ENCODE assay signal across 20 cellular contexts in genomic region chr1:58406296-58407071, GRCh38.
"Had no signal": no experiment of that assay in that cellular context is flagged by ENCODE, and none has a peak within 500 bp of the region (broad histone marks: within the 10 kb centered on the region; RNA-seq: fewer than 3 reads in every experiment).

No MANE protein-coding gene starts in this region.

- FAIRE-seq: kidney had no signal

- H3K36me3 ChIP-seq: esophagus squamous epithelium, left ventricle myocardium inferior, lower lobe of right lung, neutrophil, stomach, thoracic aorta, transverse colon had no signal

- DNase-seq: esophagus squamous epithelium; foreskin fibroblast; immature natural killer cell; kidney; left cardiac atrium; left ventricle myocardium inferior; lower lobe of right lung; naive B cell; psoas muscle; retina; stimulated activated CD4-positive, alpha-beta T cell treated with anti-CD3 and anti-CD28 coated beads, Interleukin-2, amount 100 ng/mL, for 24 hours; stimulated activated naive CD4-positive, alpha-beta T cell; stomach; substantia nigra; transverse colon had no signal

- H3K4me3 ChIP-seq: esophagus squamous epithelium, left ventricle myocardium inferior, lower lobe of right lung, psoas muscle, stomach, thoracic aorta, transverse colon had no signal

- H3K27me3 Mint-ChIP-seq: memory B cell, naive B cell had no signal

- H3K9me3 ChIP-seq: esophagus squamous epithelium, left ventricle myocardium inferior, lower lobe of right lung, neutrophil, psoas muscle, stomach, thoracic aorta, transverse colon had no signal

- H3K4me3 Mint-ChIP-seq: immature natural killer cell, memory B cell, naive B cell, nephron had no signal

- H3K4me1 Mint-ChIP-seq: memory B cell had no signal

- H3K27ac ChIP-seq: esophagus squamous epithelium, left ventricle myocardium inferior, lower lobe of right lung, neutrophil, psoas muscle, stomach, thoracic aorta, transverse colon had no signal

- H3K9me3 Mint-ChIP-seq: immature natural killer cell, memory B cell, naive B cell, nephron had no signal

- H3K4me1 ChIP-seq: esophagus squamous epithelium, lower lobe of right lung, stomach, transverse colon had no signal

- H3K27me3 ChIP-seq: esophagus squamous epithelium, neutrophil, stomach, transverse colon had no signal

- H3K27ac Mint-ChIP-seq: immature natural killer cell, memory B cell, naive B cell, nephron had no signal

- ATAC-seq: left cardiac atrium, lower lobe of right lung, psoas muscle, sciatic nerve had no signal
